ENCODE assay signal across 33 cellular contexts in the genomic region with DNA sequence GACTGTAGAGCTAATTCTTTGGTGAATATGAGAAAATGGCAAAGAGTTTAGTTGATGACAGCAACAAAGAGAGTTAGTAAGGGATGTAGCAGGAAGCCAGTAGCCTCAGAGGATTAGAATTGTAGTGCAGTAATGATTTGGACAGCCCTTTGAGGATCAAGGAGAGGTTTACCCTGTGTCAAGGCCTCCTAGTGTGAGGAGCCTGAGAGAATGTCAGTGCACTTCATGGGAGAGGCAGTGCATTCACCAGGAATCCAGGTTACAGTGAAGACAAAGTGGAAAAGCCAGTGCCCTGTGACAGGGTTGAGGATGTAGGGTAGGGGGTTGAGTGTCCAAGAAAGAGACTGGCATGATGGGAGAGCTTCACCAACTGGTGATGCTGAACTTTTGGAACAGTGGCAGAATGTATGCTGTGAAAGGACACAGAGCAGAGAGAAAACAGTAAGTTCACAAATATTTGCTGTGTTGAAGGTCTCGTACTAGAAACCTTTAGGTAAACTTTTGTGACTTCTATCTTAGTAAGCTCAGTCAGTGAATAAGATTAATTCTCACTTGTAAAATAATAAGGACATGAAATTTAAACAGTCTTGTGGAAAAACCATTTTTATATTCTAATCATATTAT.
"Had no signal": no experiment of that assay in that cellular context is flagged by ENCODE, and none has a peak within 500 bp of the region (broad histone marks: within the 10 kb centered on the region; RNA-seq: fewer than 3 reads in every experiment).

No MANE protein-coding gene starts in this region.

- H3K4me1 ChIP-seq: Peyer's patch, SJSA1 had no signal

- H3K9me3 ChIP-seq: Peyer's patch, SJSA1, SK-N-SH had no signal

- H3K27me3 Mint-ChIP-seq: activated CD4-positive, alpha-beta memory T cell treated with anti-CD3 and anti-CD28 coated beads, Interleukin-2, amount 10 ng/mL, durations not matched to agents 7 days and 5 days; activated CD8-positive, alpha-beta memory T cell treated with anti-CD3 and anti-CD28 coated beads, Interleukin-2, amount 10 ng/mL, durations not matched to agents 7 days and 5 days; activated naive CD4-positive, alpha-beta T cell treated with anti-CD3 and anti-CD28 coated beads, Interleukin-2, amount 10 ng/mL, durations not matched to agents 7 days and 5 days; activated naive CD8-positive, alpha-beta T cell; activated naive CD8-positive, alpha-beta T cell treated with anti-CD3 and anti-CD28 coated beads, Interleukin-2, amount 50 U/mL, for 24 hours; brain had no signal

- ATAC-seq: activated CD4-positive, CD25-positive, alpha-beta regulatory T cell treated with anti-CD3 and anti-CD28 coated beads, Interleukin-2, amount 50 U/mL, for 24 hours; activated CD8-positive, alpha-beta memory T cell treated with anti-CD3 and anti-CD28 coated beads, Interleukin-2, amount 10 ng/mL, durations not matched to agents 7 days and 5 days; activated naive CD8-positive, alpha-beta T cell treated with anti-CD3 and anti-CD28 coated beads, Interleukin-2, amount 50 U/mL, for 24 hours; PC-3 had no signal

- H3K4me3 ChIP-seq: Peyer's patch, SJSA1 had no signal

- H3K27ac ChIP-seq: Peyer's patch, SJSA1 had no signal

- H3K4me2 ChIP-seq: SK-N-SH had no signal

- H3K27me3 ChIP-seq: Peyer's patch, SJSA1 had no signal

- H3K9me2 ChIP-seq: SK-N-SH had no signal

- H3K9me3 Mint-ChIP-seq: activated CD4-positive, alpha-beta memory T cell treated with anti-CD3 and anti-CD28 coated beads, Interleukin-2, amount 10 ng/mL, durations not matched to agents 7 days and 5 days; T-helper 1 cell treated with Interleukin-12 subunit alpha and Interleukin-12 subunit beta and Interleukin-4 antibody, amounts not matched to agents 30 μg/mL and 1 μg/mL, for 36 hours; T-helper 2 cell treated with Interferon-gamma antibody and Interleukin-4, amounts not matched to agents 5 μg/mL and 100 μg/mL, for 36 hours had no signal

- H3K4me3 Mint-ChIP-seq: activated CD4-positive, alpha-beta memory T cell treated with anti-CD3 and anti-CD28 coated beads, Interleukin-2, amount 10 ng/mL, durations not matched to agents 7 days and 5 days; activated CD8-positive, alpha-beta memory T cell treated with anti-CD3 and anti-CD28 coated beads, Interleukin-2, amount 10 ng/mL, durations not matched to agents 7 days and 5 days; activated naive CD4-positive, alpha-beta T cell treated with anti-CD3 and anti-CD28 coated beads, Interleukin-2, amount 10 ng/mL, durations not matched to agents 7 days and 5 days; activated naive CD8-positive, alpha-beta T cell; activated naive CD8-positive, alpha-beta T cell treated with anti-CD3 and anti-CD28 coated beads, Interleukin-2, amount 50 U/mL, for 24 hours; brain; T-helper 1 cell treated with Interleukin-12 subunit alpha and Interleukin-12 subunit beta and Interleukin-4 antibody, amounts not matched to agents 30 μg/mL and 1 μg/mL, for 36 hours; T-helper 2 cell treated with Interferon-gamma antibody and Interleukin-4, amounts not matched to agents 5 μg/mL and 100 μg/mL, for 36 hours; WTC11 had no signal

- DNase-seq: activated CD4-positive, alpha-beta memory T cell treated with anti-CD3 and anti-CD28 coated beads, Interleukin-2, amount 10 ng/mL, durations not matched to agents 7 days and 5 days; activated CD4-positive, alpha-beta T cell treated with anti-CD3 and anti-CD28 coated beads for 4 hours; activated CD8-positive, alpha-beta memory T cell treated with anti-CD3 and anti-CD28 coated beads for 24 hours; activated CD8-positive, alpha-beta memory T cell treated with anti-CD3 and anti-CD28 coated beads, Interleukin-2, amount 10 ng/mL, durations not matched to agents 7 days and 5 days; activated CD8-positive, alpha-beta memory T cell treated with anti-CD3 and anti-CD28 coated beads, Interleukin-2, amount 50 U/mL, for 48 hours; activated effector memory CD4-positive, alpha-beta T cell treated with Interleukin-2 at 50 U/mL for 16 hours; activated naive CD4-positive, alpha-beta T cell treated with anti-CD3 and anti-CD28 coated beads, Interleukin-2, amount 10 ng/mL, durations not matched to agents 7 days and 5 days; activated naive CD8-positive, alpha-beta T cell treated with anti-CD3 and anti-CD28 coated beads, Interleukin-2, amount 50 U/mL, for 24 hours; activated T-cell treated with anti-CD3 and anti-CD28 coated beads, Interleukin-2, amount 50 U/mL, for 48 hours; anterior cingulate cortex; caudate nucleus; Karpas-422; KBM-7; NCI-H1105; NCI-H1417 treated with DMSO at 0.1 percent for 48 hours; NCI-H187 treated with DMSO at 0.1 percent for 48 hours; NCI-H2081; NCI-H2171 treated with DMSO at 0.1 percent for 48 hours; NCI-H2227 treated with DMSO at 0.1 percent for 48 hours; NCI-H446 treated with DMSO at 0.1 percent for 48 hours; NCI-H524 treated with DMSO at 0.1 percent for 48 hours; PC-3; Peyer's patch; RPMI8226; SHP77 treated with DMSO at 0.1 percent for 48 hours; SK-N-SH had no signal

- H3K36me3 ChIP-seq: Peyer's patch, SJSA1 had no signal

- H3K27ac Mint-ChIP-seq: activated CD4-positive, alpha-beta memory T cell treated with anti-CD3 and anti-CD28 coated beads, Interleukin-2, amount 10 ng/mL, durations not matched to agents 7 days and 5 days; activated CD8-positive, alpha-beta memory T cell treated with anti-CD3 and anti-CD28 coated beads, Interleukin-2, amount 10 ng/mL, durations not matched to agents 7 days and 5 days; activated naive CD4-positive, alpha-beta T cell treated with anti-CD3 and anti-CD28 coated beads, Interleukin-2, amount 10 ng/mL, durations not matched to agents 7 days and 5 days; activated naive CD8-positive, alpha-beta T cell; activated naive CD8-positive, alpha-beta T cell treated with anti-CD3 and anti-CD28 coated beads, Interleukin-2, amount 50 U/mL, for 24 hours; T-helper 1 cell treated with Interleukin-12 subunit alpha and Interleukin-12 subunit beta and Interleukin-4 antibody, amounts not matched to agents 30 μg/mL and 1 μg/mL, for 36 hours; T-helper 2 cell treated with Interferon-gamma antibody and Interleukin-4, amounts not matched to agents 5 μg/mL and 100 μg/mL, for 36 hours; WTC11 had no signal

- H3K4me1 Mint-ChIP-seq: activated CD4-positive, alpha-beta memory T cell treated with anti-CD3 and anti-CD28 coated beads, Interleukin-2, amount 10 ng/mL, durations not matched to agents 7 days and 5 days; activated CD8-positive, alpha-beta memory T cell treated with anti-CD3 and anti-CD28 coated beads, Interleukin-2, amount 10 ng/mL, durations not matched to agents 7 days and 5 days; activated naive CD4-positive, alpha-beta T cell treated with anti-CD3 and anti-CD28 coated beads, Interleukin-2, amount 10 ng/mL, durations not matched to agents 7 days and 5 days; activated naive CD8-positive, alpha-beta T cell treated with anti-CD3 and anti-CD28 coated beads, Interleukin-2, amount 50 U/mL, for 24 hours had no signal
